ENCODE assay signal across 10 cellular contexts in genomic region chr1:155082301-155082940, GRCh38. TPM values are rescaled to one million over a fixed set of nuclear protein-coding genes. Genes with fewer than 3 reads are reported as not detected.
DNase-seq lines count a peak whose midpoint lies in the region; ATAC-seq, FAIRE-seq and TF ChIP-seq lines count a peak whose summit lies in the region.
"Had no signal": no experiment of that assay in that cellular context is flagged by ENCODE, and none has a peak within 500 bp of the region (broad histone marks: within the 10 kb centered on the region; RNA-seq: fewer than 3 reads in every experiment).

No MANE protein-coding gene starts in this region.

- peaks cover 20% of the 10 kb centered on the region for H3K27me3 ChIP-seq in CD4-positive, CD25-positive, alpha-beta regulatory T cell (ENCODE audit: control insufficient read depth, insufficient read depth, low read length)
- peaks cover 70% of the 10 kb centered on the region for H3K27me3 ChIP-seq in HUES6 (ENCODE audit: control insufficient read depth, insufficient read depth, low read length)
- peaks cover 23 to 26% of the 10 kb centered on the region in 2 experiments for H3K27me3 ChIP-seq in GM12878 (replicated peaks in 1 of 2; ENCODE audit: control insufficient read depth in 2 of 2, insufficient read depth in 2 of 2, low read length in 1 of 2)
- H3K27me3 ChIP-seq in small intestine (ENCODE audit: control insufficient read depth in 2 of 2, insufficient read depth in 2 of 2, low read length in 2 of 2) = peaks cover 0 to 24% of the 10 kb centered on the region in 2 donors

- WGBS in GM12878 (ENCODE audit: insufficient coverage, insufficient replicate concordance, low lambda C conversion rate, missing lambda C conversion rate) = 0% methylated on average over 32 of the region's 34 CpGs
- WGBS in small intestine, 3 donors = 1 to 3% (median 2%) methylated on average over 27 to 34 of the region's 34 CpGs

- ATAC-seq in CD4-positive, CD25-positive, alpha-beta regulatory T cell (ENCODE audit: low read depth in 2 of 2) = no peak
- no peak for ATAC-seq in GM12878
- ATAC-seq in naive thymus-derived CD8-positive, alpha-beta T cell = no peak
- no peak for ATAC-seq in GM18873 (IDR thresholded peaks at IDR 0.05; ENCODE audit: low FRiP score, unreplicated experiment)
- ATAC-seq in HG02938 (IDR thresholded peaks at IDR 0.05; ENCODE audit: unreplicated experiment) = no peak

- no peaks in the 10 kb centered on the region for H4K20me1 ChIP-seq in GM12878 (ENCODE audit: control insufficient read depth, insufficient read depth)

- H3K36me3 Mint-ChIP-seq in CD4-positive, CD25-positive, alpha-beta regulatory T cell = no peaks in the 10 kb centered on the region
- no peaks in the 10 kb centered on the region for H3K36me3 Mint-ChIP-seq in naive thymus-derived CD8-positive, alpha-beta T cell

- H3K4me1 ChIP-seq in CD4-positive, CD25-positive, alpha-beta regulatory T cell (ENCODE audit: control insufficient read depth, insufficient read depth, low read length, poor library complexity, severe bottlenecking) = peaks cover 69% of the 10 kb centered on the region
- peaks cover 42% of the 10 kb centered on the region for H3K4me1 ChIP-seq in HUES6 (ENCODE audit: control insufficient read depth, insufficient read depth, low read length)
- H3K4me1 ChIP-seq in GM12878 (ENCODE audit: control insufficient read depth, insufficient read depth, low read length) = peaks cover 42% of the 10 kb centered on the region
- peaks cover 7 to 11% of the 10 kb centered on the region in 2 donors for H3K4me1 ChIP-seq in small intestine (ENCODE audit: control insufficient read depth in 2 of 2, insufficient read depth in 1 of 2, low read depth in 1 of 2, low read length in 1 of 2)

- H2AFZ ChIP-seq in GM12878 (ENCODE audit: control insufficient read depth, low read depth, low read length) = no peak overlapping the region

- no peak overlapping the region for H3K27ac Mint-ChIP-seq in CD4-positive, CD25-positive, alpha-beta regulatory T cell
- peak overlapping the region in 2 of 10 donors; percentile 45 to 79 for H3K27ac Mint-ChIP-seq in naive thymus-derived CD8-positive, alpha-beta T cell

- peak overlapping the region; percentile 37 to 73 (median 52) for H3K4me3 Mint-ChIP-seq in CD4-positive, CD25-positive, alpha-beta regulatory T cell
- H3K4me3 Mint-ChIP-seq in naive thymus-derived CD8-positive, alpha-beta T cell = peak overlapping the region in 9 of 10 donors; percentile 20 to 81 (median 56)

- H3K27ac ChIP-seq in CD4-positive, CD25-positive, alpha-beta regulatory T cell (ENCODE audit: insufficient read depth, low read length, poor library complexity, severe bottlenecking) = no peak overlapping the region
- no peak overlapping the region for H3K27ac ChIP-seq in HUES6 (ENCODE audit: low read depth, low read length)
- no peak overlapping the region for H3K27ac ChIP-seq in GM12878 (ENCODE audit: control insufficient read depth, insufficient read depth)
- peak overlapping the region in 1 of 2 donors; percentile 32 for H3K27ac ChIP-seq in small intestine (ENCODE audit: low read depth in 1 of 2, low read length in 1 of 2)

- no peak for TF ChIP-seq EP300 in GM12878 (IDR thresholded peaks at IDR 0.05; ENCODE audit: borderline replicate concordance in 1 of 2, control insufficient read depth in 1 of 2, low read depth in 2 of 2, low read length in 2 of 2)

- TF ChIP-seq RAD21 in GM12878 (IDR thresholded peaks at IDR 0.05; ENCODE audit: insufficient read depth, low read depth, low read length) = no peak

- CTCF ChIA-PET in GM12878 (lab: Yijun Ruan, JAX) = interaction anchor here (5.5 kb wide), 1 partner anchor 21 kb away, joined by 195 read pairs; the partner anchor contains the start of gene EFNA4

- peaks cover 52% of the 10 kb centered on the region for H3K27me3 Mint-ChIP-seq in CD4-positive, CD25-positive, alpha-beta regulatory T cell
- H3K27me3 Mint-ChIP-seq in naive thymus-derived CD8-positive, alpha-beta T cell = peaks cover 22 to 53% (median 30%) of the 10 kb centered on the region in 5 donors

- DNase-seq in CD4-positive, CD25-positive, alpha-beta regulatory T cell = peak in 2 of 3 donors; percentile 26 to 50
- no peak for DNase-seq in GM12878 (ENCODE audit: low read depth, low spot score)
- DNase-seq in naive thymus-derived CD8-positive, alpha-beta T cell = peak in 1 of 10 donors; percentile 23
- no peak for DNase-seq in AG08395 (ENCODE audit: low spot score)
- DNase-seq in small intestine = no peak

- no peak for TF ChIP-seq POLR2A in GM12878 (IDR thresholded peaks at IDR 0.05; ENCODE audit: low read depth, low read length)

- no peaks in the 10 kb centered on the region for H3K36me3 ChIP-seq in CD4-positive, CD25-positive, alpha-beta regulatory T cell (ENCODE audit: control insufficient read depth, insufficient read depth, low read length)
- H3K36me3 ChIP-seq in HUES6 (ENCODE audit: control insufficient read depth, insufficient read depth, low read length) (no peaks in the 10 kb centered on the region), GM12878 (ENCODE audit: control insufficient read depth in 2 of 2, insufficient read depth in 2 of 2, low read length in 1 of 2) (no peaks in the 10 kb centered on the region), small intestine (ENCODE audit: control insufficient read depth in 2 of 2, insufficient read depth in 2 of 2, low read length in 2 of 2) (no peaks in the 10 kb centered on the region)

- H3K4me1 Mint-ChIP-seq in CD4-positive, CD25-positive, alpha-beta regulatory T cell = peaks cover 0 to 62% (median 33%) of the 10 kb centered on the region in 4 donors
- peaks cover 28 to 60% (median 55%) of the 10 kb centered on the region in 4 donors for H3K4me1 Mint-ChIP-seq in naive thymus-derived CD8-positive, alpha-beta T cell

- H3K9ac ChIP-seq in HUES6 (ENCODE audit: low read length) (no peak overlapping the region), GM12878 (ENCODE audit: control insufficient read depth, insufficient read depth, low read length) (no peak overlapping the region)

- FAIRE-seq in GM12878 (lab: Jason Lieb, UNC) (no peak), small intestine (lab: Jason Lieb, UNC) (no peak)
- FAIRE-seq: colon had no signal

- intact Hi-C loops in GM12878 (cut with micrococcal nuclease; ENCODE audit: unreplicated experiment) = loop anchor here (10.0 kb wide), 1 partner anchor 598 kb away; no protein-coding TSS in a partner anchor

- TF ChIP-seq CTCF in GM12878 (IDR thresholded peaks at IDR 0.05 in 2 of 3, conservative IDR thresholded peaks at IDR 0.05 in 1 of 3; ENCODE audit: control insufficient read depth in 2 of 3, extremely low read depth in 1 of 3, insufficient read depth in 1 of 3, low read depth in 3 of 3, low read length in 3 of 3) = no peak

- H3K4me2 ChIP-seq in GM12878 (ENCODE audit: control insufficient read depth, insufficient read depth) = peak overlapping the region; percentile 65

- no peak overlapping the region for H3K4me3 ChIP-seq in CD4-positive, CD25-positive, alpha-beta regulatory T cell (ENCODE audit: low read depth, low read length)
- peak overlapping the region; percentile 60 for H3K4me3 ChIP-seq in HUES6 (ENCODE audit: low read depth, low read length)
- 0 out of 2 replicates have a peak overlapping the region, but pooled peaks have one; percentile 0 for H3K4me3 ChIP-seq in GM12878
- H3K4me3 ChIP-seq in small intestine (ENCODE audit: low read depth in 1 of 2, low read length in 2 of 2) = peak overlapping the region in 1 of 2 donors; percentile 24

- RAD21 ChIA-PET in GM12878 (lab: Charles Lee; ENCODE audit: unreplicated experiment) = interaction anchor here (1.2 to 1.6 kb wide), 2 partner anchors 19 to 21 kb away, joined by 3 to 4 read pairs; partner anchors contain the start of gene EFNA4

- SMC1A ChIA-PET in GM12878 (lab: Charles Lee; ENCODE audit: uncharacterized antibody, unreplicated experiment) = no interaction called here

- H3K79me2 ChIP-seq in GM12878 (ENCODE audit: control insufficient read depth, insufficient read depth, low read length) = no peaks in the 10 kb centered on the region

- POLR2A ChIA-PET in GM12878 (lab: Charles Lee) = no interaction called here
- POLR2A ChIA-PET in naive thymus-derived CD8-positive, alpha-beta T cell (lab: Charles Lee) = interaction anchor here (0.6 kb wide), 1 partner anchor 19 kb away, joined by 3 read pairs; the partner anchor contains the start of gene EFNA4

- H3K9me3 ChIP-seq in CD4-positive, CD25-positive, alpha-beta regulatory T cell (ENCODE audit: control insufficient read depth in 2 of 2, low read length in 2 of 2) = no peaks in the 10 kb centered on the region
- H3K9me3 ChIP-seq in HUES6 (ENCODE audit: control insufficient read depth, insufficient read depth, low read depth, low read length) (no peaks in the 10 kb centered on the region), GM12878 (replicated peaks; ENCODE audit: control insufficient read depth, insufficient read depth, low read length) (no peaks in the 10 kb centered on the region), small intestine (ENCODE audit: control insufficient read depth, low read depth) (no peaks in the 10 kb centered on the region)

- in situ Hi-C loops in GM12878 (cut with MboI) = no loop called here

- H3K9me3 Mint-ChIP-seq in CD4-positive, CD25-positive, alpha-beta regulatory T cell = peaks cover 0 to 4% (median 0%) of the 10 kb centered on the region in 7 donors
- no peaks in the 10 kb centered on the region for H3K9me3 Mint-ChIP-seq in naive thymus-derived CD8-positive, alpha-beta T cell

- BruUV-seq in GM12878 (replicated peaks; lab: Mats Ljungman, UMichigan) = no TSS peak

RNA-seq across cellular contexts. Expression of gene EFNA3, which starts 3.8 kb away (rescaled TPM):
- 0.52 TPM for total RNA-seq in CD4-positive, CD25-positive, alpha-beta regulatory T cell
- 1 to 10 TPM in 1 of 4 donors, under 1 TPM in 3; 0.42 to 1.2 (median 0.69) TPM for polyA plus RNA-seq in CD4-positive, CD25-positive, alpha-beta regulatory T cell
- total RNA-seq in GM12878 (2013; cell fraction: nucleolus; rRNA removed) = 1.8 and 2.1 TPM in 2 replicates
- total RNA-seq in GM12878 (2014; rRNA removed) = 1.1 and 1.3 TPM in 2 replicates
- 0.64 and 0.67 TPM in 2 replicates for total RNA-seq in GM12878 (2014; rRNA removed; fragmentation: Illumina TruSeq; extraction: Trizol)
- 1.2 and 1.5 TPM in 2 replicates for total RNA-seq in GM12878 (2021)
- 2.6 TPM for polyA plus RNA-seq in GM12878 (2011; ENCODE audit: low read depth)
- polyA plus RNA-seq in GM12878 (2011; rRNA removed) = 2.3 and 5.4 TPM in 2 replicates
- polyA plus RNA-seq in GM12878 (2011; cell fraction: cytosol; rRNA removed) = 6.2 and 7.7 TPM in 2 replicates
- 5.1 and 10.8 TPM in 2 replicates for polyA plus RNA-seq in GM12878 (2011; cell fraction: nucleus; rRNA removed)
- polyA plus RNA-seq in GM12878 (2012) = 3.4 and 4.9 TPM in 2 replicates
- polyA plus RNA-seq in GM12878 (2014; fragmentation: Illumina TruSeq; extraction: Trizol) = 0.55 and 1.00 TPM in 2 replicates
- under 1 TPM; 0.08 to 0.26 TPM for polyA plus RNA-seq in GM12878 (2014; fragmentation: Nextera tagmentation; extraction: Ambion mirVana)
- 1.2 and 1.7 TPM in 2 replicates for polyA plus RNA-seq in GM12878 (2014; rRNA removed)
- polyA plus RNA-seq in GM12878 (2016; fragmentation: Nextera tagmentation; extraction: Ambion mirVana) = 1 to 10 TPM in 1 of 2 experiments, under 1 TPM in 1; 0.81 to 1.1 TPM
- polyA minus RNA-seq in GM12878 (2011; rRNA and poly(A)+ RNA removed) = 1.8 and 3.9 TPM in 2 replicates
- polyA minus RNA-seq in GM12878 (2011; cell fraction: cytosol; rRNA and poly(A)+ RNA removed) = 2.9 and 3.6 TPM in 2 replicates
- 2.4 and 3.4 TPM in 2 replicates for polyA minus RNA-seq in GM12878 (2011; cell fraction: nucleus; rRNA and poly(A)+ RNA removed)
- total RNA-seq in naive thymus-derived CD8-positive, alpha-beta T cell = 1 to 10 TPM in 1 of 2 experiments, under 1 TPM in 1; 0.88 to 1.2 TPM
- 1 to 10 TPM in 1 of 3 donors, under 1 TPM in 2; 0.53 to 1.3 (median 0.56) TPM for polyA plus RNA-seq in naive thymus-derived CD8-positive, alpha-beta T cell
- polyA plus RNA-seq in small intestine = 1 to 10 TPM; 2.0 to 7.0 (median 4.5) TPM

RNA-seq across cellular contexts. Expression of gene EFNA4, which starts 18.9 kb away (rescaled TPM):
- 6.1 TPM for total RNA-seq in CD4-positive, CD25-positive, alpha-beta regulatory T cell
- polyA plus RNA-seq in CD4-positive, CD25-positive, alpha-beta regulatory T cell = 1 to 10 TPM; 2.5 to 5.9 (median 4.2) TPM
- total RNA-seq in GM12878 (2013; cell fraction: nucleolus; rRNA removed) = 5.7 and 6.7 TPM in 2 replicates
- 8.7 and 14.1 TPM in 2 replicates for total RNA-seq in GM12878 (2014; rRNA removed)
- total RNA-seq in GM12878 (2014; rRNA removed; fragmentation: Illumina TruSeq; extraction: Trizol) = 3.4 and 4.3 TPM in 2 replicates
- 5.3 and 6.3 TPM in 2 replicates for total RNA-seq in GM12878 (2021)
- 1.9 TPM for polyA plus RNA-seq in GM12878 (2011; ENCODE audit: low read depth)
- 3.6 and 8.4 TPM in 2 replicates for polyA plus RNA-seq in GM12878 (2011; rRNA removed)
- 11.2 and 12.9 TPM in 2 replicates for polyA plus RNA-seq in GM12878 (2011; cell fraction: cytosol; rRNA removed)
- polyA plus RNA-seq in GM12878 (2011; cell fraction: nucleus; rRNA removed) = 6.6 and 8.8 TPM in 2 replicates
- 4.7 and 5.6 TPM in 2 replicates for polyA plus RNA-seq in GM12878 (2012)
- 2.4 and 4.9 TPM in 2 replicates for polyA plus RNA-seq in GM12878 (2014; fragmentation: Illumina TruSeq; extraction: Trizol)
- polyA plus RNA-seq in GM12878 (2014; fragmentation: Nextera tagmentation; extraction: Ambion mirVana) = 1 to 10 TPM in 1 of 2 experiments, under 1 TPM in 1; 0.52 to 1.3 TPM
- polyA plus RNA-seq in GM12878 (2014; rRNA removed) = 9.7 and 10.7 TPM in 2 replicates
- 1 to 10 TPM; 3.4 to 4.7 TPM for polyA plus RNA-seq in GM12878 (2016; fragmentation: Nextera tagmentation; extraction: Ambion mirVana)
- 4.8 and 12.7 TPM in 2 replicates for polyA minus RNA-seq in GM12878 (2011; rRNA and poly(A)+ RNA removed)
- polyA minus RNA-seq in GM12878 (2011; cell fraction: cytosol; rRNA and poly(A)+ RNA removed) = 4.7 and 5.6 TPM in 2 replicates
- polyA minus RNA-seq in GM12878 (2011; cell fraction: nucleus; rRNA and poly(A)+ RNA removed) = 3.1 and 4.1 TPM in 2 replicates
- total RNA-seq in naive thymus-derived CD8-positive, alpha-beta T cell = 1 to 10 TPM; 4.6 to 5.3 TPM
- 1 to 10 TPM; 1.0 to 2.6 (median 1.1) TPM for polyA plus RNA-seq in naive thymus-derived CD8-positive, alpha-beta T cell
- polyA plus RNA-seq in small intestine = 10 to 100 TPM; 16.8 to 17.5 (median 17.2) TPM

RNA-seq across cellular contexts. Expression of gene ADAM15, which starts 31.3 kb away (rescaled TPM):
- total RNA-seq in CD4-positive, CD25-positive, alpha-beta regulatory T cell = 31.5 TPM
- polyA plus RNA-seq in CD4-positive, CD25-positive, alpha-beta regulatory T cell = 10 to 100 TPM in 3 of 4 donors, 1 to 10 TPM in 1; 9.8 to 24.7 (median 17.2) TPM
- total RNA-seq in GM12878 (2013; cell fraction: nucleolus; rRNA removed) = 15.4 TPM in 2 replicates
- 21.7 and 28.9 TPM in 2 replicates for total RNA-seq in GM12878 (2014; rRNA removed)
- total RNA-seq in GM12878 (2014; rRNA removed; fragmentation: Illumina TruSeq; extraction: Trizol) = 10.5 and 13.0 TPM in 2 replicates
- 30.0 and 38.8 TPM in 2 replicates for total RNA-seq in GM12878 (2021)
- 2.3 TPM for polyA plus RNA-seq in GM12878 (2011; ENCODE audit: low read depth)
- 3.1 and 6.4 TPM in 2 replicates for polyA plus RNA-seq in GM12878 (2011; rRNA removed)
- polyA plus RNA-seq in GM12878 (2011; cell fraction: cytosol; rRNA removed) = 7.8 and 11.9 TPM in 2 replicates
- 45.5 TPM in 2 replicates for polyA plus RNA-seq in GM12878 (2011; cell fraction: nucleus; rRNA removed)
- 6.3 and 9.5 TPM in 2 replicates for polyA plus RNA-seq in GM12878 (2012)
- 5.7 and 11.3 TPM in 2 replicates for polyA plus RNA-seq in GM12878 (2014; fragmentation: Illumina TruSeq; extraction: Trizol)
- under 1 TPM; 0.29 to 0.79 TPM for polyA plus RNA-seq in GM12878 (2014; fragmentation: Nextera tagmentation; extraction: Ambion mirVana)
- polyA plus RNA-seq in GM12878 (2014; rRNA removed) = 27.8 and 29.6 TPM in 2 replicates
- 10 to 100 TPM; 16.4 to 18.7 TPM for polyA plus RNA-seq in GM12878 (2016; fragmentation: Nextera tagmentation; extraction: Ambion mirVana)
- polyA minus RNA-seq in GM12878 (2011; rRNA and poly(A)+ RNA removed) = 8.7 and 12.4 TPM in 2 replicates
- 12.2 and 13.4 TPM in 2 replicates for polyA minus RNA-seq in GM12878 (2011; cell fraction: cytosol; rRNA and poly(A)+ RNA removed)
- 9.4 and 17.5 TPM in 2 replicates for polyA minus RNA-seq in GM12878 (2011; cell fraction: nucleus; rRNA and poly(A)+ RNA removed)
- 10 to 100 TPM; 21.1 to 21.9 TPM for total RNA-seq in naive thymus-derived CD8-positive, alpha-beta T cell
- 1 to 10 TPM; 2.8 to 4.5 (median 3.1) TPM for polyA plus RNA-seq in naive thymus-derived CD8-positive, alpha-beta T cell
- polyA plus RNA-seq in small intestine = 100 to 1,000 TPM; 143 to 206 (median 152) TPM

RNA-seq across cellular contexts. Expression of gene EFNA1, which starts 45.3 kb away (rescaled TPM):
- total RNA-seq in CD4-positive, CD25-positive, alpha-beta regulatory T cell = 0.30 TPM
- polyA plus RNA-seq in CD4-positive, CD25-positive, alpha-beta regulatory T cell = 1 to 10 TPM; 1.4 to 6.8 (median 3.3) TPM
- 1.3 and 1.4 TPM in 2 replicates for total RNA-seq in GM12878 (2013; cell fraction: nucleolus; rRNA removed)
- 0.05 TPM in 1 of 2 replicates, not detected in the other for total RNA-seq in GM12878 (2014; rRNA removed)
- not detected in 2 replicates for total RNA-seq in GM12878 (2014; rRNA removed; fragmentation: Illumina TruSeq; extraction: Trizol)
- 0.28 TPM in 1 of 2 replicates, not detected in the other for total RNA-seq in GM12878 (2021)
- not detected for polyA plus RNA-seq in GM12878 (2011; ENCODE audit: low read depth)
- polyA plus RNA-seq in GM12878 (2011; rRNA removed) = 4.6 and 7.5 TPM in 2 replicates
- 7.8 and 9.4 TPM in 2 replicates for polyA plus RNA-seq in GM12878 (2011; cell fraction: cytosol; rRNA removed)
- polyA plus RNA-seq in GM12878 (2011; cell fraction: nucleus; rRNA removed) = 4.4 and 8.5 TPM in 2 replicates
- polyA plus RNA-seq in GM12878 (2012) = 0.18 and 0.55 TPM in 2 replicates
- polyA plus RNA-seq in GM12878 (2014; fragmentation: Illumina TruSeq; extraction: Trizol) = 0.13 TPM in 1 of 2 replicates, not detected in the other
- polyA plus RNA-seq in GM12878 (2014; fragmentation: Nextera tagmentation; extraction: Ambion mirVana) = under 1 TPM in 1 of 2 experiments, not detected in 1; 0.19 TPM
- not detected in 2 replicates for polyA plus RNA-seq in GM12878 (2014; rRNA removed)
- under 1 TPM; 0.13 to 0.44 TPM for polyA plus RNA-seq in GM12878 (2016; fragmentation: Nextera tagmentation; extraction: Ambion mirVana)
- polyA minus RNA-seq in GM12878 (2011; rRNA and poly(A)+ RNA removed) = 6.3 and 7.3 TPM in 2 replicates
- 10.4 and 11.4 TPM in 2 replicates for polyA minus RNA-seq in GM12878 (2011; cell fraction: cytosol; rRNA and poly(A)+ RNA removed)
- 2.4 and 3.7 TPM in 2 replicates for polyA minus RNA-seq in GM12878 (2011; cell fraction: nucleus; rRNA and poly(A)+ RNA removed)
- total RNA-seq in naive thymus-derived CD8-positive, alpha-beta T cell = 1 to 10 TPM; 8.5 to 8.6 TPM
- 10 to 100 TPM in 1 of 3 donors, 1 to 10 TPM in 2; 2.9 to 12.0 (median 7.7) TPM for polyA plus RNA-seq in naive thymus-derived CD8-positive, alpha-beta T cell
- polyA plus RNA-seq in small intestine = 100 to 1,000 TPM in 2 of 3 donors, 10 to 100 TPM in 1; 50.6 to 166 (median 154) TPM

RNA-seq across cellular contexts. Expression of gene DCST1, which starts 48.8 kb away (rescaled TPM):
- total RNA-seq in CD4-positive, CD25-positive, alpha-beta regulatory T cell = 0.32 TPM
- not detected for polyA plus RNA-seq in CD4-positive, CD25-positive, alpha-beta regulatory T cell
- total RNA-seq in GM12878 (2013; cell fraction: nucleolus; rRNA removed) = not detected in 2 replicates
- total RNA-seq in GM12878 (2014; rRNA removed) = not detected in 2 replicates
- total RNA-seq in GM12878 (2014; rRNA removed; fragmentation: Illumina TruSeq; extraction: Trizol) = not detected in 2 replicates
- not detected in 2 replicates for total RNA-seq in GM12878 (2021)
- polyA plus RNA-seq in GM12878 (2011; ENCODE audit: low read depth) = not detected
- polyA plus RNA-seq in GM12878 (2011; rRNA removed) = not detected in 2 replicates
- not detected in 2 replicates for polyA plus RNA-seq in GM12878 (2011; cell fraction: cytosol; rRNA removed)
- 0.24 TPM in 1 of 2 replicates, not detected in the other for polyA plus RNA-seq in GM12878 (2011; cell fraction: nucleus; rRNA removed)
- polyA plus RNA-seq in GM12878 (2012) = not detected in 2 replicates
- not detected in 2 replicates for polyA plus RNA-seq in GM12878 (2014; fragmentation: Illumina TruSeq; extraction: Trizol)
- polyA plus RNA-seq in GM12878 (2014; fragmentation: Nextera tagmentation; extraction: Ambion mirVana) = not detected
- polyA plus RNA-seq in GM12878 (2014; rRNA removed) = not detected in 2 replicates
- polyA plus RNA-seq in GM12878 (2016; fragmentation: Nextera tagmentation; extraction: Ambion mirVana) = not detected
- polyA minus RNA-seq in GM12878 (2011; rRNA and poly(A)+ RNA removed) = not detected in 2 replicates
- polyA minus RNA-seq in GM12878 (2011; cell fraction: cytosol; rRNA and poly(A)+ RNA removed) = not detected in 2 replicates
- polyA minus RNA-seq in GM12878 (2011; cell fraction: nucleus; rRNA and poly(A)+ RNA removed) = not detected in 2 replicates
- not detected for total RNA-seq in naive thymus-derived CD8-positive, alpha-beta T cell
- not detected for polyA plus RNA-seq in naive thymus-derived CD8-positive, alpha-beta T cell
- polyA plus RNA-seq in small intestine = under 1 TPM in 1 of 3 donors, not detected in 2; 0.10 TPM
- total RNA-seq: myocyte had no signal

Comparison
In these comparisons a context has a peak if more than half of its experiments do, and no peak if none do; other contexts are left out.
1. DNase-seq: peak in CD4-positive, CD25-positive, alpha-beta regulatory T cell (2 of 3); none in GM12878 (single experiment), AG08395 (single experiment) and small intestine (single experiment).